Comparison of ENCODE assay signal across 2 cellular contexts in the genomic region with DNA sequence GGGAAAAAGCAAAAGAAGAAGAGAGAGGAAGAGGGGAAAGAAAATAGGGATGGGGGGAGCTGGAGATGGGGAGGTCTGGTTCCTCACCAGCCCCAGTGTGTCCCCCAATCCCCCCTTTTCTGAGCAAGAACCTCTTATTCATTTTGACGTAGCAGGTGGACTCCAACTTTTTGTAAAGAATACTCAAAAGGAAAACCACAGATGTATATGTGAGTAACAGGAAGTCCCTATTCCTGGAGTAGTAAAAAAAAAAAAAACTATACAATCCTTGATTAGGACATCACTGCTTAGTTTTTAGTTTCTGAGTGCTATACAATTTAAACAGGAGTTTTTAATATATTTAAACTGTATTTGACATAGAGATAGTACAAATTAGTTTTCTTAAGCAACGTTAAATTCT.
TF ChIP-seq lines count a peak whose summit lies in the region.

No MANE protein-coding gene starts in this region.

TF ChIP-seq in HepG2, 621 proteins besides CTCF, POLR2A, EP300 and RAD21 (continued from another document):
- no peak for TF ChIP-seq RBM39 (IDR thresholded peaks at IDR 0.05; ENCODE audit: low read depth, low read length, poor library complexity, severe bottlenecking)
TF ChIP-seq in HepG2: peak in this region for 1.

TF ChIP-seq in SK-N-SH treated with all-trans-retinoic acid at 6 μM for 48 hours, 23 proteins besides CTCF, POLR2A, EP300 and RAD21 (continued from another document):
- TF ChIP-seq, protein P1, sequence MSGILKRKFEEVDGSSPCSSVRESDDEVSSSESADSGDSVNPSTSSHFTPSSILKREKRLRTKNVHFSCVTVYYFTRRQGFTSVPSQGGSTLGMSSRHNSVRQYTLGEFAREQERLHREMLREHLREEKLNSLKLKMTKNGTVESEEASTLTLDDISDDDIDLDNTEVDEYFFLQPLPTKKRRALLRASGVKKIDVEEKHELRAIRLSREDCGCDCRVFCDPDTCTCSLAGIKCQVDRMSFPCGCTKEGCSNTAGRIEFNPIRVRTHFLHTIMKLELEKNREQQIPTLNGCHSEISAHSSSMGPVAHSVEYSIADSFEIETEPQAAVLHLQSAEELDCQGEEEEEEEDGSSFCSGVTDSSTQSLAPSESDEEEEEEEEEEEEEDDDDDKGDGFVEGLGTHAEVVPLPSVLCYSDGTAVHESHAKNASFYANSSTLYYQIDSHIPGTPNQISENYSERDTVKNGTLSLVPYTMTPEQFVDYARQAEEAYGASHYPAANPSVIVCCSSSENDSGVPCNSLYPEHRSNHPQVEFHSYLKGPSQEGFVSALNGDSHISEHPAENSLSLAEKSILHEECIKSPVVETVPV (CRISPR knock-in tag; IDR thresholded peaks at IDR 0.05), result no peak
- TF ChIP-seq, protein P2, sequence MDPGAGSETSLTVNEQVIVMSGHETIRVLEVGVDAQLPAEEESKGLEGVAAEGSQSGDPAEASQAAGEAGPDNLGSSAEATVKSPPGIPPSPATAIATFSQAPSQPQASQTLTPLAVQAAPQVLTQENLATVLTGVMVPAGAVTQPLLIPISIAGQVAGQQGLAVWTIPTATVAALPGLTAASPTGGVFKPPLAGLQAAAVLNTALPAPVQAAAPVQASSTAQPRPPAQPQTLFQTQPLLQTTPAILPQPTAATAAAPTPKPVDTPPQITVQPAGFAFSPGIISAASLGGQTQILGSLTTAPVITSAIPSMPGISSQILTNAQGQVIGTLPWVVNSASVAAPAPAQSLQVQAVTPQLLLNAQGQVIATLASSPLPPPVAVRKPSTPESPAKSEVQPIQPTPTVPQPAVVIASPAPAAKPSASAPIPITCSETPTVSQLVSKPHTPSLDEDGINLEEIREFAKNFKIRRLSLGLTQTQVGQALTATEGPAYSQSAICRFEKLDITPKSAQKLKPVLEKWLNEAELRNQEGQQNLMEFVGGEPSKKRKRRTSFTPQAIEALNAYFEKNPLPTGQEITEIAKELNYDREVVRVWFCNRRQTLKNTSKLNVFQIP (CRISPR knock-in tag; IDR thresholded peaks at IDR 0.05; ENCODE audit: borderline replicate concordance, low read depth), result no peak
- no peak for TF ChIP-seq OSR1 (CRISPR knock-in tag; IDR thresholded peaks at IDR 0.05)
- no peak for TF ChIP-seq SNAI2 (CRISPR knock-in tag; IDR thresholded peaks at IDR 0.05)
- TF ChIP-seq ISL1 (CRISPR knock-in tag; IDR thresholded peaks at IDR 0.05), result no peak
- TF ChIP-seq BACH2 (CRISPR knock-in tag; IDR thresholded peaks at IDR 0.05; ENCODE audit: borderline replicate concordance), result no peak
- TF ChIP-seq PPARA (CRISPR knock-in tag; IDR thresholded peaks at IDR 0.05; ENCODE audit: borderline replicate concordance), result no peak
- TF ChIP-seq TOX (CRISPR knock-in tag; IDR thresholded peaks at IDR 0.05; ENCODE audit: borderline replicate concordance), result no peak
- no peak for TF ChIP-seq CSDC2 (CRISPR knock-in tag; IDR thresholded peaks at IDR 0.05)
- TF ChIP-seq, protein P3, sequence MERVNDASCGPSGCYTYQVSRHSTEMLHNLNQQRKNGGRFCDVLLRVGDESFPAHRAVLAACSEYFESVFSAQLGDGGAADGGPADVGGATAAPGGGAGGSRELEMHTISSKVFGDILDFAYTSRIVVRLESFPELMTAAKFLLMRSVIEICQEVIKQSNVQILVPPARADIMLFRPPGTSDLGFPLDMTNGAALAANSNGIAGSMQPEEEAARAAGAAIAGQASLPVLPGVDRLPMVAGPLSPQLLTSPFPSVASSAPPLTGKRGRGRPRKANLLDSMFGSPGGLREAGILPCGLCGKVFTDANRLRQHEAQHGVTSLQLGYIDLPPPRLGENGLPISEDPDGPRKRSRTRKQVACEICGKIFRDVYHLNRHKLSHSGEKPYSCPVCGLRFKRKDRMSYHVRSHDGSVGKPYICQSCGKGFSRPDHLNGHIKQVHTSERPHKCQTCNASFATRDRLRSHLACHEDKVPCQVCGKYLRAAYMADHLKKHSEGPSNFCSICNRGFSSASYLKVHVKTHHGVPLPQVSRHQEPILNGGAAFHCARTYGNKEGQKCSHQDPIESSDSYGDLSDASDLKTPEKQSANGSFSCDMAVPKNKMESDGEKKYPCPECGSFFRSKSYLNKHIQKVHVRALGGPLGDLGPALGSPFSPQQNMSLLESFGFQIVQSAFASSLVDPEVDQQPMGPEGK (CRISPR knock-in tag; IDR thresholded peaks at IDR 0.05; ENCODE audit: borderline replicate concordance), result no peak
- no peak for TF ChIP-seq TCF4 (CRISPR knock-in tag; IDR thresholded peaks at IDR 0.05; ENCODE audit: borderline replicate concordance)
- TF ChIP-seq ZFP30 (CRISPR knock-in tag; IDR thresholded peaks at IDR 0.05), result no peak
- TF ChIP-seq, protein P4, sequence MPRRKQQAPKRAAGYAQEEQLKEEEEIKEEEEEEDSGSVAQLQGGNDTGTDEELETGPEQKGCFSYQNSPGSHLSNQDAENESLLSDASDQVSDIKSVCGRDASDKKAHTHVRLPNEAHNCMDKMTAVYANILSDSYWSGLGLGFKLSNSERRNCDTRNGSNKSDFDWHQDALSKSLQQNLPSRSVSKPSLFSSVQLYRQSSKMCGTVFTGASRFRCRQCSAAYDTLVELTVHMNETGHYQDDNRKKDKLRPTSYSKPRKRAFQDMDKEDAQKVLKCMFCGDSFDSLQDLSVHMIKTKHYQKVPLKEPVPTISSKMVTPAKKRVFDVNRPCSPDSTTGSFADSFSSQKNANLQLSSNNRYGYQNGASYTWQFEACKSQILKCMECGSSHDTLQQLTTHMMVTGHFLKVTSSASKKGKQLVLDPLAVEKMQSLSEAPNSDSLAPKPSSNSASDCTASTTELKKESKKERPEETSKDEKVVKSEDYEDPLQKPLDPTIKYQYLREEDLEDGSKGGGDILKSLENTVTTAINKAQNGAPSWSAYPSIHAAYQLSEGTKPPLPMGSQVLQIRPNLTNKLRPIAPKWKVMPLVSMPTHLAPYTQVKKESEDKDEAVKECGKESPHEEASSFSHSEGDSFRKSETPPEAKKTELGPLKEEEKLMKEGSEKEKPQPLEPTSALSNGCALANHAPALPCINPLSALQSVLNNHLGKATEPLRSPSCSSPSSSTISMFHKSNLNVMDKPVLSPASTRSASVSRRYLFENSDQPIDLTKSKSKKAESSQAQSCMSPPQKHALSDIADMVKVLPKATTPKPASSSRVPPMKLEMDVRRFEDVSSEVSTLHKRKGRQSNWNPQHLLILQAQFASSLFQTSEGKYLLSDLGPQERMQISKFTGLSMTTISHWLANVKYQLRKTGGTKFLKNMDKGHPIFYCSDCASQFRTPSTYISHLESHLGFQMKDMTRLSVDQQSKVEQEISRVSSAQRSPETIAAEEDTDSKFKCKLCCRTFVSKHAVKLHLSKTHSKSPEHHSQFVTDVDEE (CRISPR knock-in tag; IDR thresholded peaks at IDR 0.05), result no peak
- TF ChIP-seq, protein P5, sequence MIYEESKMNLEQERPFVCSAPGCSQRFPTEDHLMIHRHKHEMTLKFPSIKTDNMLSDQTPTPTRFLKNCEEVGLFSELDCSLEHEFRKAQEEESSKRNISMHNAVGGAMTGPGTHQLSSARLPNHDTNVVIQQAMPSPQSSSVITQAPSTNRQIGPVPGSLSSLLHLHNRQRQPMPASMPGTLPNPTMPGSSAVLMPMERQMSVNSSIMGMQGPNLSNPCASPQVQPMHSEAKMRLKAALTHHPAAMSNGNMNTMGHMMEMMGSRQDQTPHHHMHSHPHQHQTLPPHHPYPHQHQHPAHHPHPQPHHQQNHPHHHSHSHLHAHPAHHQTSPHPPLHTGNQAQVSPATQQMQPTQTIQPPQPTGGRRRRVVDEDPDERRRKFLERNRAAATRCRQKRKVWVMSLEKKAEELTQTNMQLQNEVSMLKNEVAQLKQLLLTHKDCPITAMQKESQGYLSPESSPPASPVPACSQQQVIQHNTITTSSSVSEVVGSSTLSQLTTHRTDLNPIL (CRISPR knock-in tag; IDR thresholded peaks at IDR 0.05; ENCODE audit: low read depth), result no peak
- no peak for TF ChIP-seq GLIS3 (CRISPR knock-in tag; IDR thresholded peaks at IDR 0.05)
